ENCODE assay signal across 8 cellular contexts in genomic region chr2:157441072-157441454, GRCh38.
DNase-seq lines count a peak whose midpoint lies in the region; ATAC-seq lines count a peak whose summit lies in the region.

No MANE protein-coding gene starts in this region.

- H3K4me1 ChIP-seq in mucosa of stomach (ENCODE audit: control insufficient read depth, insufficient read depth, low read length): peaks cover 17% of the 10 kb centered on the region

- H3K4me3 Mint-ChIP-seq in T-helper 2 cell treated with Interferon-gamma antibody and Interleukin-4, amounts not matched to agents 5 μg/mL and 100 μg/mL, for 36 hours: peak overlapping the region; percentile 100

- H3K27ac Mint-ChIP-seq in T-helper 2 cell treated with Interferon-gamma antibody and Interleukin-4, amounts not matched to agents 5 μg/mL and 100 μg/mL, for 36 hours: peak overlapping the region; percentile 97

- H3K36me3 ChIP-seq in mucosa of stomach (ENCODE audit: control insufficient read depth, insufficient read depth, low read length): no peaks in the 10 kb centered on the region

- no peaks in the 10 kb centered on the region for H3K9me3 Mint-ChIP-seq in T-helper 2 cell treated with Interferon-gamma antibody and Interleukin-4, amounts not matched to agents 5 μg/mL and 100 μg/mL, for 36 hours

- H3K27me3 ChIP-seq in mucosa of stomach (ENCODE audit: control insufficient read depth, insufficient read depth, low read length): no peaks in the 10 kb centered on the region

- H3K4me3 ChIP-seq in mucosa of stomach (ENCODE audit: low read length): peak overlapping the region; percentile 74

- peaks cover 43% of the 10 kb centered on the region for H3K4me1 Mint-ChIP-seq in T-helper 2 cell treated with Interferon-gamma antibody and Interleukin-4, amounts not matched to agents 5 μg/mL and 100 μg/mL, for 36 hours (ENCODE audit: low read depth)

- peaks cover 74% of the 10 kb centered on the region for H3K36me3 Mint-ChIP-seq in T-helper 2 cell treated with Interferon-gamma antibody and Interleukin-4, amounts not matched to agents 5 μg/mL and 100 μg/mL, for 36 hours (ENCODE audit: low read depth)

- H3K27me3 Mint-ChIP-seq in T-helper 2 cell treated with Interferon-gamma antibody and Interleukin-4, amounts not matched to agents 5 μg/mL and 100 μg/mL, for 36 hours (ENCODE audit: low read depth): no peaks in the 10 kb centered on the region

- peak; percentile 45 for DNase-seq in stimulated activated CD4-positive, alpha-beta T cell treated with anti-CD3 and anti-CD28 coated beads, Interleukin-4, amount 100 ng/mL, for 24 hours
- no peak for DNase-seq in stimulated activated CD4-positive, alpha-beta T cell treated with anti-CD3 and anti-CD28 coated beads, Interleukin-2, amount 100 ng/mL, for 48 hours
- DNase-seq in T-helper 2 cell treated with Interferon-gamma antibody and Interleukin-4, amounts not matched to agents 5 μg/mL and 100 μg/mL, for 36 hours (ENCODE audit: low spot score): no peak
- DNase-seq in AG20443 (ENCODE audit: low spot score): no peak
- DNase-seq in hepatic stellate cell (ENCODE audit: low spot score): no peak
- no peak for DNase-seq in amygdala (lab: John Stamatoyannopoulos, UW)

- no peaks in the 10 kb centered on the region for H3K9me3 ChIP-seq in mucosa of stomach (ENCODE audit: control insufficient read depth, low read length)

- peak; percentile 41 for ATAC-seq in HG03095 (IDR thresholded peaks at IDR 0.05; ENCODE audit: unreplicated experiment)

- peak overlapping the region; percentile 64 for H3K9ac ChIP-seq in mucosa of stomach (ENCODE audit: low read length)
